In genomic region chr1:244074559-244075171, GRCh38 we compare ENCODE assay signal across 9 cellular contexts. TPM values are rescaled to one million over a fixed set of nuclear protein-coding genes. Genes with fewer than 3 reads are reported as not detected.
DNase-seq lines count a peak whose midpoint lies in the region; ATAC-seq lines count a peak whose summit lies in the region.
"Had no signal": no experiment of that assay in that cellular context is flagged by ENCODE, and none has a peak within 500 bp of the region (broad histone marks: within the 10 kb centered on the region; RNA-seq: fewer than 3 reads in every experiment).

No MANE protein-coding gene starts in this region.

- H3K27me3 ChIP-seq in mesendoderm (ENCODE audit: insufficient read depth, low read length, poor library complexity): no peaks in the 10 kb centered on the region

- H3K79me2 ChIP-seq in mesendoderm (ENCODE audit: control insufficient read depth, insufficient read depth, low read length): no peaks in the 10 kb centered on the region

- H3K4me3 ChIP-seq in mesendoderm (ENCODE audit: low read length): no peak overlapping the region

- H2BK15ac ChIP-seq in mesendoderm (replicated peaks; ENCODE audit: low read depth): no peak overlapping the region

- ATAC-seq in GM18502 (IDR thresholded peaks at IDR 0.05; ENCODE audit: poor library complexity, unreplicated experiment) (peak; percentile 69), HG02938 (IDR thresholded peaks at IDR 0.05; ENCODE audit: unreplicated experiment) (peak; percentile 70)

- H3K9ac ChIP-seq in mesendoderm (ENCODE audit: low read length): no peak overlapping the region

- no peak overlapping the region for H4K8ac ChIP-seq in mesendoderm (ENCODE audit: low read depth, low read length)

- peak overlapping the region; percentile 13 for H3K27ac ChIP-seq in mesendoderm (ENCODE audit: low read depth, low read length)
- H3K27ac ChIP-seq: HL-60 had no signal

- H3K56ac ChIP-seq in mesendoderm (ENCODE audit: low read length): peak overlapping the region; percentile 60

- H3K18ac ChIP-seq in mesendoderm (ENCODE audit: low read length): peak overlapping the region; percentile 13

- peak overlapping the region; percentile 33 for H2BK120ac ChIP-seq in mesendoderm (ENCODE audit: low read depth, low read length)

- peak; percentile 58 to 67 for DNase-seq in activated CD4-positive, alpha-beta T cell treated with anti-CD3 and anti-CD28 coated beads, Interleukin-2, amount 50 U/mL, for 4 hours
- DNase-seq in mesendoderm (no peak), UCSD-AML1 (lab: John Stamatoyannopoulos, UW; ENCODE audit: unreplicated experiment) (no peak), NCI-H1105 treated with DMSO at 0.1 percent for 48 hours (lab: John Stamatoyannopoulos, UW) (no peak), NCI-H1092 treated with DMSO at 0.1 percent for 48 hours (lab: John Stamatoyannopoulos, UW) (no peak), cardiac septum (ENCODE audit: low spot score) (no peak)

- H2AK5ac ChIP-seq in mesendoderm (ENCODE audit: low read length): no peak overlapping the region

- no peak overlapping the region for H3K23ac ChIP-seq in mesendoderm (ENCODE audit: low read length)

- no peaks in the 10 kb centered on the region for H3K79me1 ChIP-seq in mesendoderm (ENCODE audit: low read length)

- intact Hi-C loops in cardiac septum (cut with DNase I): no loop called here

- H3K4me2 ChIP-seq in mesendoderm (ENCODE audit: low read length): no peak overlapping the region

- no peaks in the 10 kb centered on the region for H3K36me3 ChIP-seq in mesendoderm (ENCODE audit: control insufficient read depth, insufficient read depth, low read length)

- H2BK5ac ChIP-seq in mesendoderm (ENCODE audit: low read length): peak overlapping the region; percentile 45

- no peak overlapping the region for H3K4ac ChIP-seq in mesendoderm (ENCODE audit: low read depth, low read length)

- peaks cover 8% of the 10 kb centered on the region for H3K4me1 ChIP-seq in mesendoderm (ENCODE audit: control insufficient read depth, low read depth, low read length)

- H4K5ac ChIP-seq in mesendoderm (ENCODE audit: low read length): no peak overlapping the region

- no CpG with 5 or more reads among the region's 19 CpGs for WGBS in mesendoderm (ENCODE audit: extremely low coverage, insufficient coverage, low lambda C conversion rate)

RNA-seq across cellular contexts. Expression of gene ZBTB18, which starts 23.6 kb away (rescaled TPM):
- polyA plus RNA-seq in mesendoderm (2013, experiment 1 of 2): 5.9 TPM
- 5.8 TPM for polyA plus RNA-seq in mesendoderm (2013, experiment 2 of 2)
- total RNA-seq in cardiac septum: 18.0 TPM

Comparison
In these comparisons a context has a peak if more than half of its experiments do, and no peak if none do; other contexts are left out.
1. DNase-seq: peak in activated CD4-positive, alpha-beta T cell treated with anti-CD3 and anti-CD28 coated beads, Interleukin-2, amount 50 U/mL, for 4 hours (2 of 2); none in mesendoderm (single experiment), UCSD-AML1 (single experiment), NCI-H1105 treated with DMSO at 0.1 percent for 48 hours (single experiment), NCI-H1092 treated with DMSO at 0.1 percent for 48 hours (single experiment) and cardiac septum (single experiment).